ENCODE assay signal across 8 cellular contexts in the genomic region with DNA sequence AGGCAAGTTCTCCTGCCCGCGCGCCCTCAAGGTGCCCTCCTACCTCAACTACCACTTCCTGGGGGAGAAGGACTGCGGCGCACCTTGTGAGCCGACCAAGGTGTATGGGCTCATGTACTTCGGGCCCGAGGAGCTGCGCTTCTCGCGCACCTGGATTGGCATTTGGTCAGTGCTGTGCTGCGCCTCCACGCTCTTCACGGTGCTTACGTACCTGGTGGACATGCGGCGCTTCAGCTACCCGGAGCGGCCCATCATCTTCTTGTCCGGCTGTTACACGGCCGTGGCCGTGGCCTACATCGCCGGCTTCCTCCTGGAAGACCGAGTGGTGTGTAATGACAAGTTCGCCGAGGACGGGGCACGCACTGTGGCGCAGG. TPM values are rescaled to one million over a fixed set of nuclear protein-coding genes. Genes with fewer than 3 reads are reported as not detected.
A peak's percentile ranks its signal among the peaks of the same experiment; 100 is the strongest.
DNase-seq lines count a peak whose midpoint lies in the region; ATAC-seq and TF ChIP-seq lines count a peak whose summit lies in the region.

No MANE protein-coding gene starts in this region.

- TF ChIP-seq POLR2A in heart left ventricle (IDR thresholded peaks at IDR 0.05) (no peak), uterus (IDR thresholded peaks at IDR 0.05) (no peak)

- in situ Hi-C loops in mammary epithelial cell (cut with MboI; ENCODE audit: low sequenced_read_pairs in 2 of 2): loop anchor here in 1 of 2 donors (10.0 kb wide), 1 partner anchor 181 kb away; no protein-coding TSS in a partner anchor

- WGBS in heart left ventricle, 4 donors: 15 to 21% (median 19%) methylated on average over 23 to 31 of the region's 31 CpGs
- WGBS in mammary epithelial cell (ENCODE audit: low coverage, missing lambda C conversion rate): 0% methylated on average over 1 of the region's 31 CpGs
- WGBS in mesodermal cell (ENCODE audit: insufficient coverage in 2 of 2), 2 experiments: 24 to 27% methylated on average over 24 to 31 of the region's 31 CpGs

- no peaks in the 10 kb centered on the region for H3K9me3 ChIP-seq in heart left ventricle
- no peaks in the 10 kb centered on the region for H3K9me3 ChIP-seq in mammary epithelial cell (replicated peaks; ENCODE audit: insufficient read depth, low read length)
- H3K9me3 ChIP-seq in mesodermal cell (ENCODE audit: control insufficient read depth, low read length): no peaks in the 10 kb centered on the region
- no peaks in the 10 kb centered on the region for H3K9me3 ChIP-seq in uterus

- no TSS peak for BruUV-seq in mammary epithelial cell (replicated peaks; lab: Mats Ljungman, UMichigan)

- H2AFZ ChIP-seq in mammary epithelial cell (ENCODE audit: low read depth, low read length): peak overlapping the region; percentile 83

- intact Hi-C loops in heart left ventricle (cut with DNase I) (loop anchor here in 6 of 10 donors (2.0 to 10.0 kb wide), 4 partner anchors 177 to 369 kb away; no protein-coding TSS in a partner anchor), cardiac septum (cut with DNase I) (loop anchor here (2.0 to 10.0 kb wide), 4 partner anchors 181 to 609 kb away; no protein-coding TSS in a partner anchor), mammary epithelial cell (cut with micrococcal nuclease) (no loop called here), uterus (cut with DNase I; ENCODE audit: low total_unique reads) (no loop called here)

- H4K20me1 ChIP-seq in mammary epithelial cell (ENCODE audit: insufficient read depth, low read length): no peaks in the 10 kb centered on the region

- ATAC-seq in heart left ventricle: no peak

- H3K36me3 ChIP-seq in heart left ventricle (no peaks in the 10 kb centered on the region), mammary epithelial cell (ENCODE audit: insufficient read depth, low read length) (no peaks in the 10 kb centered on the region), mesodermal cell (ENCODE audit: control insufficient read depth, insufficient read depth, low read length) (no peaks in the 10 kb centered on the region), uterus (no peaks in the 10 kb centered on the region)

- H3K27me3 ChIP-seq in heart left ventricle: peaks cover 0 to 15% (median 0%) of the 10 kb centered on the region in 9 donors
- H3K27me3 ChIP-seq in mammary epithelial cell (ENCODE audit: insufficient read depth, low read length): no peaks in the 10 kb centered on the region
- H3K27me3 ChIP-seq in uterus: no peaks in the 10 kb centered on the region

- TF ChIP-seq CTCF in heart left ventricle (IDR thresholded peaks at IDR 0.05) (no peak), mammary epithelial cell (conservative IDR thresholded peaks at IDR 0.05 in 1 of 2, IDR thresholded peaks at IDR 0.05 in 1 of 2; ENCODE audit: extremely low read depth in 1 of 2, insufficient read depth in 1 of 2, low read depth in 1 of 2, low read length in 2 of 2) (no peak), uterus (IDR thresholded peaks at IDR 0.05) (no peak)

- H3K27ac ChIP-seq in heart left ventricle: peak overlapping the region in 11 of 12 donors; percentile 91 to 97 (median 95)
- H3K27ac ChIP-seq in mammary epithelial cell (ENCODE audit: insufficient read depth, low read depth, low read length): no peak overlapping the region
- no peak overlapping the region for H3K27ac ChIP-seq in mesodermal cell (ENCODE audit: low read depth, low read length, severe bottlenecking)
- peak overlapping the region; percentile 90 to 93 for H3K27ac ChIP-seq in uterus

- peaks cover 0 to 42% (median 19%) of the 10 kb centered on the region in 12 donors for H3K4me1 ChIP-seq in heart left ventricle
- H3K4me1 ChIP-seq in mammary epithelial cell (ENCODE audit: insufficient read depth, low read length): peaks cover 22% of the 10 kb centered on the region
- no peaks in the 10 kb centered on the region for H3K4me1 ChIP-seq in mesodermal cell (ENCODE audit: control insufficient read depth, insufficient read depth, low read length, poor library complexity, severe bottlenecking)
- peaks cover 0 to 6% of the 10 kb centered on the region in 2 donors for H3K4me1 ChIP-seq in uterus

- H3K4me2 ChIP-seq in mammary epithelial cell (ENCODE audit: insufficient read depth, low read depth, low read length): peak overlapping the region; percentile 91

- peaks cover 13% of the 10 kb centered on the region for H3K79me2 ChIP-seq in mammary epithelial cell (ENCODE audit: insufficient read depth, low read length)

- DNase-seq in heart left ventricle (peak in 4 of 5 donors; percentile 10 to 56 (median 21)), cardiac septum (ENCODE audit: low spot score) (no peak), mammary epithelial cell (peak; percentile 41), uterus (no peak), NCI-H128 (lab: John Stamatoyannopoulos, UW; ENCODE audit: unreplicated experiment) (no peak), COLO829 (ENCODE audit: low spot score) (no peak), germinal center (ENCODE audit: low spot score) (no peak)

- H3K4me3 ChIP-seq in heart left ventricle (peak overlapping the region; percentile 77 to 95 (median 86)), mammary epithelial cell (replicated peaks in 1 of 3; ENCODE audit: insufficient read depth in 1 of 3, low read depth in 2 of 3, low read length in 3 of 3) (peak overlapping the region; percentile 63 to 78 (median 74)), mesodermal cell (ENCODE audit: extremely low read depth, insufficient read depth, low read length, poor library complexity, severe bottlenecking) (peak overlapping the region; percentile 65), uterus (peak overlapping the region; percentile 49 to 62)

- dilution Hi-C loops in mammary epithelial cell (cut with HindIII; ENCODE audit: low sequenced_read_pairs): no loop called here

- no peak overlapping the region for H3K9ac ChIP-seq in mammary epithelial cell (ENCODE audit: insufficient read depth, low read length)

- CTCF ChIA-PET in mammary epithelial cell (lab: Charles Lee; ENCODE audit: low non-redundant PET): interaction anchor here (0.6 to 0.8 kb wide), 2 partner anchors 14 to 440 kb away, joined by 3 read pairs; no protein-coding TSS in a partner anchor

RNA-seq across cellular contexts. Expression of a gene that starts 1.4 kb away (rescaled TPM):
- total RNA-seq in heart left ventricle (10 to 100 TPM; 11.5 to 29.8 (median 17.9) TPM), cardiac septum (23.1 TPM), mammary epithelial cell (10 to 100 TPM in 1 of 2 donors, 1 to 10 TPM in 1; 3.0 to 17.7 TPM), uterus (10 to 100 TPM in 2 of 4 donors, 1 to 10 TPM in 2; 5.0 to 39.3 (median 10.2) TPM)
- polyA plus RNA-seq in heart left ventricle (1 to 10 TPM; 4.7 to 9.9 TPM), mammary epithelial cell (3.0 TPM)
- 1.7 TPM for polyA minus RNA-seq in mammary epithelial cell
- 7.7 TPM for polyA plus RNA-seq in mesodermal cell (2013, experiment 1 of 2)
- polyA plus RNA-seq in mesodermal cell (2013, experiment 2 of 2): 6.0 TPM

Comparison
In these comparisons a context has a peak if more than half of its experiments do, and no peak if none do; other contexts are left out.
1. DNase-seq: peak in heart left ventricle (4 of 5) and mammary epithelial cell (single experiment); none in cardiac septum (single experiment), uterus (0 of 2), NCI-H128 (single experiment), COLO829 (single experiment) and germinal center (single experiment).
2. H3K27ac ChIP-seq: peak in heart left ventricle (11 of 12) and uterus (2 of 2); none in mammary epithelial cell (single experiment) and mesodermal cell (single experiment).
3. intact Hi-C loops: an anchor here in heart left ventricle (2.0 to 10.0 kb wide) and cardiac septum (2.0 to 10.0 kb wide); none called in mammary epithelial cell and uterus.
4. Peak in every context shown above with its lines, with median percentiles within 50 percentile points of each other: H3K4me3 ChIP-seq.